8 cellular contexts compared by ENCODE assay signal in genomic region chr1:204362984-204363334, GRCh38. TPM values are rescaled to one million over a fixed set of nuclear protein-coding genes. Genes with fewer than 3 reads are reported as not detected.
A peak's percentile ranks its signal among the peaks of the same experiment; 100 is the strongest.
DNase-seq lines count a peak whose midpoint lies in the region; ATAC-seq, FAIRE-seq and TF ChIP-seq lines count a peak whose summit lies in the region.

No MANE protein-coding gene starts in this region.

- H3K4me3 Mint-ChIP-seq in Caco-2 (ENCODE audit: unreplicated experiment), result peak overlapping the region; percentile 62

- ATAC-seq in GM19351 (IDR thresholded peaks at IDR 0.05; ENCODE audit: unreplicated experiment), result no peak
- ATAC-seq in GM18511 (IDR thresholded peaks at IDR 0.05; ENCODE audit: unreplicated experiment), result no peak
- no peak for ATAC-seq in GM18868 (IDR thresholded peaks at IDR 0.05; ENCODE audit: unreplicated experiment)

- no peaks in the 10 kb centered on the region for H3K79me2 ChIP-seq in fibroblast of lung (ENCODE audit: control insufficient read depth, insufficient read depth, low read length)

- H3K27ac ChIP-seq in SK-N-MC (no peak overlapping the region), fibroblast of lung (ENCODE audit: insufficient read depth, low read length) (no peak overlapping the region), prostate gland (peak overlapping the region; percentile 64)

- no peak for DNase-seq in Caco-2
- DNase-seq in SK-N-MC (ENCODE audit: low read depth, low spot score), result no peak
- DNase-seq in fibroblast of lung (ENCODE audit: low read depth in 2 of 2), result no peak
- no peak for DNase-seq in prostate gland (ENCODE audit: low spot score)
- DNase-seq in GM12892 (ENCODE audit: insufficient read length), result no peak

- CTCF ChIA-PET in Caco-2 (lab: Charles Lee), result interaction anchor here (0.7 to 4.0 kb wide), 14 partner anchors 18 to 234 kb away, joined by 3 to 41 read pairs (median 5); partner anchors contain the start of gene GOLT1A

- H3K27me3 Mint-ChIP-seq in Caco-2 (ENCODE audit: insufficient read depth, unreplicated experiment), result no peaks in the 10 kb centered on the region

- no peaks in the 10 kb centered on the region for H3K27me3 ChIP-seq in Caco-2 (replicated peaks; ENCODE audit: control insufficient read depth, insufficient read depth, low read length)
- H3K27me3 ChIP-seq in fibroblast of lung (ENCODE audit: control insufficient read depth, insufficient read depth, low read length), result peaks cover 2% of the 10 kb centered on the region
- no peaks in the 10 kb centered on the region for H3K27me3 ChIP-seq in prostate gland (replicated peaks; ENCODE audit: insufficient read depth)

- TF ChIP-seq POLR2A in prostate gland (IDR thresholded peaks at IDR 0.05) (no peak), GM12892 (IDR thresholded peaks at IDR 0.05; ENCODE audit: low read depth, low read length) (no peak)

- H3K9me3 ChIP-seq in Caco-2 (no peaks in the 10 kb centered on the region), SK-N-MC (ENCODE audit: low read depth, low read length) (no peaks in the 10 kb centered on the region), fibroblast of lung (ENCODE audit: control insufficient read depth, insufficient read depth, low read depth, low read length) (no peaks in the 10 kb centered on the region), prostate gland (no peaks in the 10 kb centered on the region)

- peak overlapping the region; percentile 15 for H3K27ac Mint-ChIP-seq in Caco-2 (ENCODE audit: unreplicated experiment)

- H3K4me1 Mint-ChIP-seq in Caco-2 (ENCODE audit: low read depth, unreplicated experiment), result peaks cover 17% of the 10 kb centered on the region

- WGBS in prostate gland, result 35% methylated on average over 11 of the region's 11 CpGs

- H4K20me1 ChIP-seq in fibroblast of lung (ENCODE audit: control insufficient read depth, extremely low read depth, insufficient read depth, low read length), result no peaks in the 10 kb centered on the region

- H3K9ac ChIP-seq in SK-N-MC (ENCODE audit: insufficient read length) (peak overlapping the region; percentile 60), fibroblast of lung (ENCODE audit: insufficient read depth, low read length) (no peak overlapping the region)

- BruUV-seq in Caco-2 (replicated peaks; lab: Mats Ljungman, UMichigan), result no TSS peak

- H3K36me3 Mint-ChIP-seq in Caco-2 (ENCODE audit: insufficient read depth, unreplicated experiment), result peaks cover 5% of the 10 kb centered on the region

- peak overlapping the region; percentile 92 for H3K4me2 ChIP-seq in fibroblast of lung (ENCODE audit: extremely low read depth, insufficient read depth, low read length)

- no peak for FAIRE-seq in GM12892 (lab: Jason Lieb, UNC)

- no peaks in the 10 kb centered on the region for H3K9me3 Mint-ChIP-seq in Caco-2 (ENCODE audit: unreplicated experiment)

- H3K4me3 ChIP-seq in Caco-2 (ENCODE audit: low read depth, low read length), result no peak overlapping the region; the same call in 1 of the 2 replicates
- peak overlapping the region; percentile 82 for H3K4me3 ChIP-seq in SK-N-MC
- peak overlapping the region; percentile 38 to 60 (median 48) for H3K4me3 ChIP-seq in fibroblast of lung (replicated peaks in 1 of 4; ENCODE audit: control extremely low read depth in 1 of 4, insufficient read depth in 1 of 4, low read depth in 3 of 4, low read length in 4 of 4)
- H3K4me3 ChIP-seq in prostate gland, result peak overlapping the region; percentile 18 to 20

- POLR2A ChIA-PET in Caco-2 (lab: Charles Lee), result no interaction called here

- intact Hi-C loops in Caco-2 (cut with micrococcal nuclease; ENCODE audit: unreplicated experiment), result loop anchor here (1.0 to 5.0 kb wide), 8 partner anchors 15 to 501 kb away; partner anchors contain the start of gene SNRPE
- intact Hi-C loops in prostate gland (cut with DNase I), result loop anchor here (1.0 to 5.0 kb wide), 4 partner anchors 105 to 496 kb away; partner anchors contain the start of gene GOLT1A

- TF ChIP-seq CTCF in Caco-2 (IDR thresholded peaks at IDR 0.05; ENCODE audit: insufficient read depth in 1 of 2, low read depth in 1 of 2, low read length in 1 of 2, severe bottlenecking in 1 of 2, unreplicated experiment in 1 of 2), result no peak
- no peak for TF ChIP-seq CTCF in fibroblast of lung (conservative IDR thresholded peaks at IDR 0.05 in 1 of 2, IDR thresholded peaks at IDR 0.05 in 1 of 2; ENCODE audit: low read depth in 1 of 2, low read length in 2 of 2)
- TF ChIP-seq CTCF in prostate gland (IDR thresholded peaks at IDR 0.05), result no peak

- peak overlapping the region; percentile 94 for H2AFZ ChIP-seq in fibroblast of lung (ENCODE audit: low read length)

- H3K4me1 ChIP-seq in Caco-2 (peaks cover 57% of the 10 kb centered on the region), fibroblast of lung (ENCODE audit: control insufficient read depth, extremely low read depth, insufficient read depth, low read length) (peaks cover 10% of the 10 kb centered on the region), prostate gland (replicated peaks) (peaks cover 7% of the 10 kb centered on the region)

- no peaks in the 10 kb centered on the region for H3K36me3 ChIP-seq in Caco-2 (ENCODE audit: control insufficient read depth, insufficient read depth, low read length)
- H3K36me3 ChIP-seq in SK-N-MC (ENCODE audit: insufficient read depth, low read length), result no peaks in the 10 kb centered on the region
- H3K36me3 ChIP-seq in fibroblast of lung (ENCODE audit: control insufficient read depth, insufficient read depth, low read length), result no peaks in the 10 kb centered on the region
- no peaks in the 10 kb centered on the region for H3K36me3 ChIP-seq in prostate gland

RNA-seq across cellular contexts. Expression of gene PLEKHA6, which starts 3.2 kb away (rescaled TPM):
- total RNA-seq in Caco-2 (2022), result 18.8 and 21.8 TPM in 2 replicates
- 1.5 and 3.8 TPM in 2 replicates for total RNA-seq in fibroblast of lung
- 1.6 and 4.3 TPM in 2 replicates for polyA plus RNA-seq in fibroblast of lung
- polyA plus RNA-seq in fibroblast of lung (2012), result 2.8 and 6.7 TPM in 2 replicates
- polyA minus RNA-seq in fibroblast of lung (ENCODE audit: low replicate concordance), result 4.9 and 14.1 TPM in 2 replicates
- 10 to 100 TPM; 24.5 to 49.3 TPM for total RNA-seq in prostate gland
- 0.21 TPM for polyA plus RNA-seq in GM12892 (2012; ENCODE audit: missing spikeins)

RNA-seq across cellular contexts. Expression of gene PPP1R15B, which starts 48.7 kb away (rescaled TPM):
- 46.3 and 48.4 TPM in 2 replicates for total RNA-seq in Caco-2 (2022)
- total RNA-seq in fibroblast of lung, result 26.7 and 27.7 TPM in 2 replicates
- polyA plus RNA-seq in fibroblast of lung, result 22.4 and 26.3 TPM in 2 replicates
- 12.7 and 13.6 TPM in 2 replicates for polyA plus RNA-seq in fibroblast of lung (2012)
- polyA minus RNA-seq in fibroblast of lung (ENCODE audit: low replicate concordance), result 20.3 and 26.8 TPM in 2 replicates
- total RNA-seq in prostate gland, result 10 to 100 TPM; 43.5 to 45.0 TPM
- polyA plus RNA-seq in GM12892 (2012; ENCODE audit: missing spikeins), result 19.6 TPM

Comparison
In these comparisons a context has a peak if more than half of its experiments do, and no peak if none do; other contexts are left out.
1. H3K27ac ChIP-seq: peak in prostate gland (2 of 2); none in SK-N-MC (single experiment) and fibroblast of lung (single experiment).